In genomic region chr5:95880081-95880926, GRCh38 we compare ENCODE assay signal across 1 cellular context.
TF ChIP-seq lines count a peak whose summit lies in the region.

No MANE protein-coding gene starts in this region.

TF ChIP-seq in HepG2, 621 proteins besides CTCF, POLR2A, EP300 and RAD21 (continued from another document):
- TF ChIP-seq IRF1 (CRISPR knock-in tag; IDR thresholded peaks at IDR 0.05; ENCODE audit: low read depth) (no peak), ZNF605 (CRISPR knock-in tag; IDR thresholded peaks at IDR 0.05) (0 out of 2 replicates have a peak, but pooled peaks have one; percentile 58), SAP130 (CRISPR knock-in tag; IDR thresholded peaks at IDR 0.05; ENCODE audit: low read depth) (0 out of 2 replicates have a peak, but pooled peaks have one; percentile 7), RBM22 (optimal IDR thresholded peaks at IDR 0.05; ENCODE audit: low read length) (peak; percentile 24), TCF12 (IDR thresholded peaks at IDR 0.05) (no peak), TCF12 (CRISPR knock-in tag; IDR thresholded peaks at IDR 0.05) (no peak), TAF1 (CRISPR knock-in tag; IDR thresholded peaks at IDR 0.05) (no peak)
